In the genomic region with DNA sequence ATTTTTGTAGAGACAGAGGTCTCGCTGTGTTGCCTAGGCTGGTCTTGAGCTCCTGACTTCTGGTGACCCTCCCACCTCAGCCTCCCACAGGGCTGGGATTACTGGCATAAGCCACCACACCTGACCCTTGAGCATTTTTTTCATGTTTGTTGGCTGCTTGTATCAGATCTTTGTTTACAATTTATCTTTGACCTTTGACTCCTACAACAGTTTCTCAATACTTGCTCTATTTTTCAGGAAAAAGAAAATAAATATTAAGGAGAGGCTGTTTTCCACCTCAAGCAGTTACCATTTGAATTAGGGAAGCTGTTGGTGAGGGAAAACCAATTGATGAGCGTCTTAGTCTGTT, we compare ENCODE assay signal across 17 cellular contexts. TPM values are rescaled to one million over a fixed set of nuclear protein-coding genes. Genes with fewer than 3 reads are reported as not detected.
A peak's percentile ranks its signal among the peaks of the same experiment; 100 is the strongest.
DNase-seq lines count a peak whose midpoint lies in the region; ATAC-seq, FAIRE-seq and TF ChIP-seq lines count a peak whose summit lies in the region.
"Had no signal": no experiment of that assay in that cellular context is flagged by ENCODE, and none has a peak within 500 bp of the region (broad histone marks: within the 10 kb centered on the region; RNA-seq: fewer than 3 reads in every experiment).

No MANE protein-coding gene starts in this region.

- H2AK5ac ChIP-seq in IMR-90 (ENCODE audit: low read depth, low read length): peak overlapping the region; percentile 46; the same call in 1 of the 2 replicates

- H2BK5ac ChIP-seq in IMR-90 (ENCODE audit: low read depth, low read length, poor library complexity, severe bottlenecking): peak overlapping the region; percentile 9

- DNase-seq in IMR-90: no peak
- no peak for DNase-seq in astrocyte (ENCODE audit: low read depth)
- DNase-seq in left lobe of liver (ENCODE audit: low spot score): peak; percentile 67
- no peak for DNase-seq in NCI-H146 (lab: John Stamatoyannopoulos, UW)
- DNase-seq in stimulated activated CD4-positive, alpha-beta T cell treated with anti-CD3 and anti-CD28 coated beads, Interleukin-2, amount 100 ng/mL, for 48 hours: no peak
- no peak for DNase-seq in activated effector memory CD4-positive, alpha-beta T cell treated with anti-CD3 and anti-CD28 coated beads, Interleukin-2, amount 50 U/mL, for 16 hours
- DNase-seq: BE2C, DMS 273 treated with DMSO at 0.1 percent for 48 hours, EL, NCI-H1694, NCI-H2107, NCI-H345, NCI-H526 treated with DMSO at 0.1 percent for 48 hours had no signal

- H3K9me1 ChIP-seq in IMR-90 (ENCODE audit: insufficient read depth, low read length): peaks cover 32% of the 10 kb centered on the region

- H3K9me3 ChIP-seq in IMR-90 (ENCODE audit: control insufficient read depth, insufficient read depth, low read length): no peaks in the 10 kb centered on the region
- H3K9me3 ChIP-seq in astrocyte (ENCODE audit: insufficient read depth, low read depth, low read length): no peaks in the 10 kb centered on the region
- H3K9me3 ChIP-seq: BE2C had no signal

- H2BK20ac ChIP-seq in IMR-90 (ENCODE audit: low read depth, low read length): no peak overlapping the region

- H2BK120ac ChIP-seq in IMR-90 (ENCODE audit: low read depth, low read length): no peak overlapping the region

- no peaks in the 10 kb centered on the region for H3K27me3 ChIP-seq in IMR-90 (ENCODE audit: control insufficient read depth, insufficient read depth, low read length)
- H3K27me3 ChIP-seq in astrocyte (ENCODE audit: insufficient read depth, low read length): no peaks in the 10 kb centered on the region
- H3K27me3 ChIP-seq: BE2C had no signal

- peaks cover 18% of the 10 kb centered on the region for H3K36me3 ChIP-seq in IMR-90 (ENCODE audit: control insufficient read depth, insufficient read depth, low read length)
- peaks cover 4% of the 10 kb centered on the region for H3K36me3 ChIP-seq in astrocyte (ENCODE audit: insufficient read depth, low read length)
- H3K36me3 ChIP-seq: BE2C had no signal

- H3K27ac Mint-ChIP-seq in astrocyte (ENCODE audit: unreplicated experiment): no peak overlapping the region

- H2AFZ ChIP-seq in IMR-90 (replicated peaks; ENCODE audit: low read length, poor library complexity): no peak overlapping the region
- no peak overlapping the region for H2AFZ ChIP-seq in astrocyte (ENCODE audit: low read depth, low read length)

- peaks cover 51% of the 10 kb centered on the region for H3K79me2 ChIP-seq in astrocyte (ENCODE audit: insufficient read depth, low read length)

- ATAC-seq in IMR-90 (ENCODE audit: low read depth): no peak
- peak; percentile 72 for ATAC-seq in left lobe of liver
- no peak for ATAC-seq in GM21737 (IDR thresholded peaks at IDR 0.05; ENCODE audit: unreplicated experiment)
- ATAC-seq: Right ventricle myocardium inferior had no signal

- H4K91ac ChIP-seq in IMR-90 (ENCODE audit: insufficient read depth, low read depth, low read length): peak overlapping the region; percentile 32; the same call in 1 of the 2 replicates

- no peak for FAIRE-seq in astrocyte (lab: Jason Lieb, UNC)
- FAIRE-seq: H54 had no signal

- peak overlapping the region; percentile 29; the same call in 1 of the 2 replicates for H3K27ac ChIP-seq in IMR-90 (ENCODE audit: insufficient read depth, low read length)
- peak overlapping the region; percentile 10 for H3K27ac ChIP-seq in astrocyte (ENCODE audit: low read depth, low read length)
- H3K27ac ChIP-seq: SK-N-MC had no signal

- in situ Hi-C loops in IMR-90 (cut with MboI; ENCODE audit: low sequenced_read_pairs): no loop called here

- TF ChIP-seq CTCF in IMR-90 (conservative IDR thresholded peaks at IDR 0.05; ENCODE audit: low read depth, low read length) (no peak), astrocyte (IDR thresholded peaks at IDR 0.05; ENCODE audit: insufficient read depth, low read depth, low read length) (no peak)

- dilution Hi-C loops in IMR-90 (cut with HindIII; ENCODE audit: low sequenced_read_pairs, unreplicated experiment): no loop called here

- peak overlapping the region; percentile 49; the same call in 1 of the 2 replicates for H3K14ac ChIP-seq in IMR-90 (replicated peaks; ENCODE audit: low read depth, low read length)

- H3K9me3 Mint-ChIP-seq in astrocyte (ENCODE audit: unreplicated experiment): peaks cover 2% of the 10 kb centered on the region

- H2BK15ac ChIP-seq in IMR-90 (ENCODE audit: low read depth, low read length): no peak overlapping the region

- no peak overlapping the region for H4K5ac ChIP-seq in IMR-90 (ENCODE audit: low read depth, low read length)

- CTCF ChIA-PET in IMR-90 (lab: Yijun Ruan, JAX): interaction anchor here (1.4 kb wide), 1 partner anchor 21 kb away, joined by 4 read pairs; no protein-coding TSS in a partner anchor

- no peak overlapping the region for H3K4me2 ChIP-seq in IMR-90 (ENCODE audit: low read depth, low read length)
- no peak overlapping the region for H3K4me2 ChIP-seq in astrocyte (ENCODE audit: low read length)

- no CpG with 5 or more reads among the region's 2 CpGs for WGBS in IMR-90 (ENCODE audit: extremely low coverage in 2 of 2, insufficient read length in 1 of 2), 2 experiments

- H3K23ac ChIP-seq in IMR-90 (ENCODE audit: low read depth, low read length): no peak overlapping the region

- no peak for TF ChIP-seq RAD21 in IMR-90 (IDR thresholded peaks at IDR 0.05; ENCODE audit: low read length)

- H3K56ac ChIP-seq in IMR-90 (ENCODE audit: extremely low read depth, insufficient read depth, low read length): no peak overlapping the region

- no peak overlapping the region for H2AK9ac ChIP-seq in IMR-90 (replicated peaks; ENCODE audit: low read depth, low read length, poor library complexity)

- BruUV-seq in IMR-90 (replicated peaks; lab: Mats Ljungman, UMichigan): no TSS peak

- no peak overlapping the region for H3K4me3 Mint-ChIP-seq in astrocyte (ENCODE audit: unreplicated experiment)

- H3K9ac ChIP-seq in IMR-90 (ENCODE audit: low read depth, low read length) (no peak overlapping the region), astrocyte (ENCODE audit: low read length) (no peak overlapping the region)

- H4K20me1 ChIP-seq in IMR-90 (ENCODE audit: insufficient read depth, low read length): peaks cover 36% of the 10 kb centered on the region
- peaks cover 5% of the 10 kb centered on the region for H4K20me1 ChIP-seq in astrocyte (ENCODE audit: insufficient read depth, low read length)

- H3K79me1 ChIP-seq in IMR-90 (ENCODE audit: low read depth in 1 of 2, low read length in 2 of 2): peaks cover 47 to 92% of the 10 kb centered on the region in 2 experiments

- POLR2A ChIA-PET in IMR-90 (lab: Charles Lee; ENCODE audit: unreplicated experiment): no interaction called here

- H3K4ac ChIP-seq in IMR-90 (ENCODE audit: low read depth, low read length): peak overlapping the region; percentile 34; the same call in 1 of the 2 replicates

- H3K4me1 ChIP-seq in IMR-90 (ENCODE audit: control insufficient read depth, insufficient read depth, low read length) (peaks cover 49% of the 10 kb centered on the region), astrocyte (ENCODE audit: insufficient read depth, low read length) (peaks cover 31% of the 10 kb centered on the region)
- H3K4me1 ChIP-seq: BE2C had no signal

- H3K4me1 Mint-ChIP-seq in astrocyte (ENCODE audit: low read depth, unreplicated experiment): peaks cover 43% of the 10 kb centered on the region

- H3K27me3 Mint-ChIP-seq in astrocyte (ENCODE audit: low read depth, unreplicated experiment): no peaks in the 10 kb centered on the region

- H3K36me3 Mint-ChIP-seq in astrocyte (ENCODE audit: low read depth, unreplicated experiment): peaks cover 14% of the 10 kb centered on the region

- no peak overlapping the region for H4K8ac ChIP-seq in IMR-90 (ENCODE audit: low read depth in 2 of 2, low read length in 2 of 2)

- no peak for TF ChIP-seq POLR2A in IMR-90 (IDR thresholded peaks at IDR 0.05; ENCODE audit: low read depth, low read length)

- H3K18ac ChIP-seq in IMR-90 (ENCODE audit: low read depth, low read length): peak overlapping the region; percentile 16; the same call in 1 of the 2 replicates

- H3K4me3 ChIP-seq in IMR-90 (ENCODE audit: insufficient read depth, low read depth, low read length): no peak overlapping the region
- H3K4me3 ChIP-seq in astrocyte (ENCODE audit: insufficient read depth, low read depth, low read length): no peak overlapping the region
- H3K4me3 ChIP-seq: SK-N-MC had no signal

- intact Hi-C loops in IMR-90 (cut with micrococcal nuclease): no loop called here

TF ChIP-seq in IMR-90, 13 proteins besides CTCF, POLR2A, EP300 and RAD21 (continues in another document):
- TF ChIP-seq FOS (IDR thresholded peaks at IDR 0.05; ENCODE audit: low read depth, low read length) (no peak), NFE2L2 (IDR thresholded peaks at IDR 0.05; ENCODE audit: low read depth, low read length) (no peak), CEBPB (IDR thresholded peaks at IDR 0.05; ENCODE audit: low read depth, low read length) (no peak), MAFK (IDR thresholded peaks at IDR 0.05; ENCODE audit: low read depth, low read length) (no peak), MXI1 (IDR thresholded peaks at IDR 0.05; ENCODE audit: borderline replicate concordance, low read depth, low read length) (no peak), MAZ (IDR thresholded peaks at IDR 0.05; ENCODE audit: borderline replicate concordance, low read depth, low read length) (no peak), BHLHE40 (IDR thresholded peaks at IDR 0.05; ENCODE audit: low read depth, low read length) (no peak), CHD1 (IDR thresholded peaks at IDR 0.05; ENCODE audit: low read depth, low read length) (no peak)
- TF ChIP-seq, protein P1, sequence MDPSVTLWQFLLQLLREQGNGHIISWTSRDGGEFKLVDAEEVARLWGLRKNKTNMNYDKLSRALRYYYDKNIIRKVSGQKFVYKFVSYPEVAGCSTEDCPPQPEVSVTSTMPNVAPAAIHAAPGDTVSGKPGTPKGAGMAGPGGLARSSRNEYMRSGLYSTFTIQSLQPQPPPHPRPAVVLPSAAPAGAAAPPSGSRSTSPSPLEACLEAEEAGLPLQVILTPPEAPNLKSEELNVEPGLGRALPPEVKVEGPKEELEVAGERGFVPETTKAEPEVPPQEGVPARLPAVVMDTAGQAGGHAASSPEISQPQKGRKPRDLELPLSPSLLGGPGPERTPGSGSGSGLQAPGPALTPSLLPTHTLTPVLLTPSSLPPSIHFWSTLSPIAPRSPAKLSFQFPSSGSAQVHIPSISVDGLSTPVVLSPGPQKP (IDR thresholded peaks at IDR 0.05; ENCODE audit: borderline replicate concordance, low read depth, low read length): no peak

RNA-seq across cellular contexts. Expression of a gene that starts 44.5 kb away (rescaled TPM):
- 21.5 and 22.5 TPM in 2 replicates for total RNA-seq in IMR-90 (2012; rRNA removed)
- polyA plus RNA-seq in IMR-90 (2012; rRNA removed): 20.5 and 20.9 TPM in 2 replicates
- 12.3 and 13.9 TPM in 2 replicates for polyA plus RNA-seq in IMR-90 (2012; cell fraction: cytosol; rRNA removed)
- polyA plus RNA-seq in IMR-90 (2012; cell fraction: nucleus; rRNA removed; ENCODE audit: low replicate concordance): 52.7 and 53.0 TPM in 2 replicates
- total RNA-seq in astrocyte: 27.2 and 28.4 TPM in 2 replicates
- 30.7 TPM for total RNA-seq in left lobe of liver

RNA-seq across cellular contexts. Expression of a gene that starts 50.2 kb away (rescaled TPM):
- 40.9 and 44.2 TPM in 2 replicates for total RNA-seq in IMR-90 (2012; rRNA removed)
- polyA plus RNA-seq in IMR-90 (2012; rRNA removed): 12.8 and 19.0 TPM in 2 replicates
- polyA plus RNA-seq in IMR-90 (2012; cell fraction: cytosol; rRNA removed): 1.8 and 2.5 TPM in 2 replicates
- polyA plus RNA-seq in IMR-90 (2012; cell fraction: nucleus; rRNA removed; ENCODE audit: low replicate concordance): 7.0 and 36.5 TPM in 2 replicates
- total RNA-seq in astrocyte: 39.4 and 41.2 TPM in 2 replicates
- 19.7 TPM for total RNA-seq in left lobe of liver
